ENCODE assay signal across 14 cellular contexts in genomic region chr18:49846263-49846662, GRCh38. TPM values are rescaled to one million over a fixed set of nuclear protein-coding genes. Genes with fewer than 3 reads are reported as not detected.
DNase-seq lines count a peak whose midpoint lies in the region; ATAC-seq and TF ChIP-seq lines count a peak whose summit lies in the region.
"Had no signal": no experiment of that assay in that cellular context is flagged by ENCODE, and none has a peak within 500 bp of the region (broad histone marks: within the 10 kb centered on the region; RNA-seq: fewer than 3 reads in every experiment).

No MANE protein-coding gene starts in this region.

- peak overlapping the region; percentile 58 for H3K27ac Mint-ChIP-seq in activated naive CD8-positive, alpha-beta T cell treated with anti-CD3 and anti-CD28 coated beads, Interleukin-2, amount 10 ng/mL, durations not matched to agents 7 days and 5 days
- H3K27ac Mint-ChIP-seq in activated naive CD8-positive, alpha-beta T cell treated with anti-CD3 and anti-CD28 coated beads, Interleukin-2, amount 50 U/mL, for 24 hours, result no peak overlapping the region
- H3K27ac Mint-ChIP-seq: activated CD4-positive, alpha-beta T cell treated with anti-CD3 and anti-CD28 coated beads for 36 hours; activated T-cell treated with anti-CD3 and anti-CD28 coated beads, Interleukin-2, amount 50 U/mL, for 24 hours had no signal

- POLR2A ChIA-PET in activated naive CD8-positive, alpha-beta T cell treated with anti-CD3 and anti-CD28 coated beads, Interleukin-2, amount 10 ng/mL, durations not matched to agents 7 days and 5 days (lab: Charles Lee), result no interaction called here

- no peak for TF ChIP-seq CTCF in fibroblast of villous mesenchyme (IDR thresholded peaks at IDR 0.05; ENCODE audit: insufficient read depth, low read depth, low read length)

- no peak for DNase-seq in activated naive CD8-positive, alpha-beta T cell treated with anti-CD3 and anti-CD28 coated beads, Interleukin-2, amount 10 ng/mL, durations not matched to agents 7 days and 5 days
- DNase-seq in activated naive CD8-positive, alpha-beta T cell treated with anti-CD3 and anti-CD28 coated beads, Interleukin-2, amount 50 U/mL, for 24 hours, result no peak
- peak; percentile 21 for DNase-seq in SK-N-DZ (ENCODE audit: low spot score)
- DNase-seq in fibroblast of villous mesenchyme (ENCODE audit: low read depth), result peak; percentile 68
- peak; percentile 38 for DNase-seq in ureter (ENCODE audit: low spot score)
- no peak for DNase-seq in activated CD4-positive, alpha-beta T cell treated with anti-CD3 and anti-CD28 coated beads, Interleukin-2, amount 50 U/mL, for 4 hours
- DNase-seq in inferior parietal cortex (ENCODE audit: extremely low spot score), result no peak
- no peak for DNase-seq in D341Med (ENCODE audit: low spot score)
- DNase-seq: activated CD4-positive, alpha-beta T cell treated with anti-CD3 and anti-CD28 coated beads for 36 hours; activated T-cell treated with anti-CD3 and anti-CD28 coated beads, Interleukin-2, amount 50 U/mL, for 24 hours; DMS153; Kasumi-1 had no signal

- peaks cover 6% of the 10 kb centered on the region for H3K27me3 Mint-ChIP-seq in activated naive CD8-positive, alpha-beta T cell treated with anti-CD3 and anti-CD28 coated beads, Interleukin-2, amount 10 ng/mL, durations not matched to agents 7 days and 5 days
- peaks cover 2% of the 10 kb centered on the region for H3K27me3 Mint-ChIP-seq in activated naive CD8-positive, alpha-beta T cell treated with anti-CD3 and anti-CD28 coated beads, Interleukin-2, amount 50 U/mL, for 24 hours

- no peak overlapping the region for H3K4me3 ChIP-seq in fibroblast of villous mesenchyme (ENCODE audit: low read depth, low read length)
- H3K4me3 ChIP-seq: ascending aorta, tibial nerve had no signal

- peaks cover 1% of the 10 kb centered on the region for H3K36me3 Mint-ChIP-seq in activated naive CD8-positive, alpha-beta T cell treated with anti-CD3 and anti-CD28 coated beads, Interleukin-2, amount 10 ng/mL, durations not matched to agents 7 days and 5 days
- no peaks in the 10 kb centered on the region for H3K36me3 Mint-ChIP-seq in activated naive CD8-positive, alpha-beta T cell treated with anti-CD3 and anti-CD28 coated beads, Interleukin-2, amount 50 U/mL, for 24 hours (ENCODE audit: low read depth)

- no peak overlapping the region for H3K4me3 Mint-ChIP-seq in activated naive CD8-positive, alpha-beta T cell treated with anti-CD3 and anti-CD28 coated beads, Interleukin-2, amount 10 ng/mL, durations not matched to agents 7 days and 5 days
- no peak overlapping the region for H3K4me3 Mint-ChIP-seq in activated naive CD8-positive, alpha-beta T cell treated with anti-CD3 and anti-CD28 coated beads, Interleukin-2, amount 50 U/mL, for 24 hours
- H3K4me3 Mint-ChIP-seq: activated CD4-positive, alpha-beta T cell treated with anti-CD3 and anti-CD28 coated beads for 36 hours; activated T-cell treated with anti-CD3 and anti-CD28 coated beads, Interleukin-2, amount 50 U/mL, for 24 hours had no signal

- H3K9me3 Mint-ChIP-seq in activated naive CD8-positive, alpha-beta T cell treated with anti-CD3 and anti-CD28 coated beads, Interleukin-2, amount 10 ng/mL, durations not matched to agents 7 days and 5 days, result no peaks in the 10 kb centered on the region
- no peaks in the 10 kb centered on the region for H3K9me3 Mint-ChIP-seq in activated naive CD8-positive, alpha-beta T cell treated with anti-CD3 and anti-CD28 coated beads, Interleukin-2, amount 50 U/mL, for 24 hours
- H3K9me3 Mint-ChIP-seq: activated T-cell treated with anti-CD3 and anti-CD28 coated beads, Interleukin-2, amount 50 U/mL, for 24 hours had no signal

- peaks cover 4% of the 10 kb centered on the region for H3K4me1 Mint-ChIP-seq in activated naive CD8-positive, alpha-beta T cell treated with anti-CD3 and anti-CD28 coated beads, Interleukin-2, amount 10 ng/mL, durations not matched to agents 7 days and 5 days
- no peaks in the 10 kb centered on the region for H3K4me1 Mint-ChIP-seq in activated naive CD8-positive, alpha-beta T cell treated with anti-CD3 and anti-CD28 coated beads, Interleukin-2, amount 50 U/mL, for 24 hours
- H3K4me1 Mint-ChIP-seq: activated CD4-positive, alpha-beta T cell treated with anti-CD3 and anti-CD28 coated beads for 36 hours had no signal

- no peak for ATAC-seq in activated naive CD8-positive, alpha-beta T cell treated with anti-CD3 and anti-CD28 coated beads, Interleukin-2, amount 10 ng/mL, durations not matched to agents 7 days and 5 days (ENCODE audit: low read depth)
- no peak for ATAC-seq in activated naive CD8-positive, alpha-beta T cell treated with anti-CD3 and anti-CD28 coated beads, Interleukin-2, amount 50 U/mL, for 24 hours
- ATAC-seq: activated CD4-positive, alpha-beta T cell treated with anti-CD3 and anti-CD28 coated beads for 36 hours had no signal

RNA-seq across cellular contexts. Expression of gene ACAA2, which starts 32.9 kb away (rescaled TPM):
- total RNA-seq in activated naive CD8-positive, alpha-beta T cell treated with anti-CD3 and anti-CD28 coated beads, Interleukin-2, amount 10 ng/mL, durations not matched to agents 7 days and 5 days, result 10 to 100 TPM; 83.3 to 86.9 TPM
- 120 and 132 TPM in 2 replicates for polyA plus RNA-seq in SK-N-DZ (2014; cell fraction: cytosol; rRNA removed)
- polyA plus RNA-seq in SK-N-DZ (2014; cell fraction: nucleus; rRNA removed), result 70.7 and 77.6 TPM in 2 replicates
- total RNA-seq in fibroblast of villous mesenchyme (31.5 and 36.1 TPM in 2 replicates), ureter (21.3 TPM)

Comparison
In these comparisons a context has a peak if more than half of its experiments do, and no peak if none do; other contexts are left out.
1. DNase-seq: peak in SK-N-DZ (single experiment), fibroblast of villous mesenchyme (single experiment) and ureter (single experiment); none in activated naive CD8-positive, alpha-beta T cell treated with anti-CD3 and anti-CD28 coated beads, Interleukin-2, amount 10 ng/mL, durations not matched to agents 7 days and 5 days (single experiment), activated naive CD8-positive, alpha-beta T cell treated with anti-CD3 and anti-CD28 coated beads, Interleukin-2, amount 50 U/mL, for 24 hours (single experiment), activated CD4-positive, alpha-beta T cell treated with anti-CD3 and anti-CD28 coated beads, Interleukin-2, amount 50 U/mL, for 4 hours (0 of 2), inferior parietal cortex (single experiment) and D341Med (single experiment).